In genomic region chr20:47061549-47061948, GRCh38 we compare ENCODE assay signal across 1 cellular context.
TF ChIP-seq lines count a peak whose summit lies in the region.

No MANE protein-coding gene starts in this region.

TF ChIP-seq in SK-N-SH treated with all-trans-retinoic acid at 6 μM for 48 hours, 23 proteins besides CTCF, POLR2A, EP300 and RAD21 (continued from another document):
- TF ChIP-seq TSHZ2 (CRISPR knock-in tag; IDR thresholded peaks at IDR 0.05) (no peak), TCF4 (CRISPR knock-in tag; IDR thresholded peaks at IDR 0.05; ENCODE audit: borderline replicate concordance) (no peak), RARB (CRISPR knock-in tag; IDR thresholded peaks at IDR 0.05) (no peak), ARNTL (CRISPR knock-in tag; IDR thresholded peaks at IDR 0.05; ENCODE audit: borderline replicate concordance, low read depth) (no peak), GLIS3 (CRISPR knock-in tag; IDR thresholded peaks at IDR 0.05) (no peak), ISL1 (CRISPR knock-in tag; IDR thresholded peaks at IDR 0.05) (no peak), ZNF565 (CRISPR knock-in tag; conservative IDR thresholded peaks at IDR 0.05; ENCODE audit: low read depth) (no peak), ZFP3 (CRISPR knock-in tag; IDR thresholded peaks at IDR 0.05) (no peak), CSRNP3 (CRISPR knock-in tag; IDR thresholded peaks at IDR 0.05) (no peak), PPARA (CRISPR knock-in tag; IDR thresholded peaks at IDR 0.05; ENCODE audit: borderline replicate concordance) (no peak), ZNF8 (CRISPR knock-in tag; IDR thresholded peaks at IDR 0.05) (no peak), ZNF70 (CRISPR knock-in tag; IDR thresholded peaks at IDR 0.05) (no peak), ZFP30 (CRISPR knock-in tag; IDR thresholded peaks at IDR 0.05) (no peak)
TF ChIP-seq in SK-N-SH treated with all-trans-retinoic acid at 6 μM for 48 hours: peak in this region for 0.
